In genomic region chr14:90750701-90751100, GRCh38 we compare ENCODE assay signal across 23 cellular contexts.
DNase-seq lines count a peak whose midpoint lies in the region; ATAC-seq and TF ChIP-seq lines count a peak whose summit lies in the region.
"Had no signal": no experiment of that assay in that cellular context is flagged by ENCODE, and none has a peak within 500 bp of the region (broad histone marks: within the 10 kb centered on the region; RNA-seq: fewer than 3 reads in every experiment).

No MANE protein-coding gene starts in this region.

- intact Hi-C loops in psoas muscle (cut with DNase I), result no loop called here
- intact Hi-C loops in activated naive CD4-positive, alpha-beta T cell treated with anti-CD3 and anti-CD28 coated beads for 36 hours (cut with micrococcal nuclease), result no loop called here

- no peaks in the 10 kb centered on the region for H3K36me3 Mint-ChIP-seq in activated naive CD4-positive, alpha-beta T cell treated with anti-CD3 and anti-CD28 coated beads for 36 hours (ENCODE audit: low read depth)
- peaks cover 0 to 10% (median 5%) of the 10 kb centered on the region in 3 donors for H3K36me3 Mint-ChIP-seq in immature natural killer cell
- H3K36me3 Mint-ChIP-seq: CD14-positive monocyte had no signal

- 18 to 45% (median 44%) methylated on average over 1 of the region's 1 CpG for WGBS in psoas muscle, 3 donors

- H3K4me3 Mint-ChIP-seq in activated naive CD4-positive, alpha-beta T cell treated with anti-CD3 and anti-CD28 coated beads for 36 hours, result no peak overlapping the region
- no peak overlapping the region for H3K4me3 Mint-ChIP-seq in immature natural killer cell
- H3K4me3 Mint-ChIP-seq: CD14-positive monocyte; CD4-positive, alpha-beta T cell; CD8-positive, alpha-beta memory T cell had no signal

- peaks cover 8% of the 10 kb centered on the region for H3K9me3 ChIP-seq in psoas muscle
- H3K9me3 ChIP-seq in skeletal muscle tissue (ENCODE audit: control insufficient read depth in 3 of 3, low read length in 3 of 3), result peaks cover 0 to 4% (median 0%) of the 10 kb centered on the region in 3 donors
- H3K9me3 ChIP-seq: BE2C, HAP-1 had no signal

- CTCF ChIA-PET in HEK293T (lab: Yijun Ruan, JAX), result no interaction called here
- CTCF ChIA-PET in activated naive CD4-positive, alpha-beta T cell treated with anti-CD3 and anti-CD28 coated beads for 36 hours (lab: Charles Lee), result interaction anchor here (1.4 kb wide), 1 partner anchor 9 kb away, joined by 5 read pairs; no protein-coding TSS in a partner anchor

- peak; percentile 88 to 98 (median 96) for ATAC-seq in psoas muscle
- ATAC-seq: A549, GM12878 had no signal

- TF ChIP-seq CTCF in psoas muscle (IDR thresholded peaks at IDR 0.05), result no peak

- H3K27me3 ChIP-seq in psoas muscle (ENCODE audit: insufficient read depth in 3 of 3, low read length in 2 of 3), result no peaks in the 10 kb centered on the region
- H3K27me3 ChIP-seq in skeletal muscle tissue (ENCODE audit: control insufficient read depth in 3 of 3, insufficient read depth in 3 of 3, low read length in 3 of 3), result no peaks in the 10 kb centered on the region
- H3K27me3 ChIP-seq: BE2C; BLaER1 treated with 17β-estradiol and CSF1 and Interleukin-3, amounts not matched to agents 10 nM and 100 nM had no signal

- H3K4me3 ChIP-seq in psoas muscle (no peak overlapping the region), skeletal muscle tissue (ENCODE audit: low read length in 3 of 3) (no peak overlapping the region)
- H3K4me3 ChIP-seq: A549; BLaER1 treated with 17β-estradiol and CSF1 and Interleukin-3, amounts not matched to agents 10 nM and 100 nM; GM12878; HAP-1 had no signal

- H3K27ac ChIP-seq in psoas muscle (peak overlapping the region; percentile 98), skeletal muscle tissue (ENCODE audit: low read depth, low read length) (peak overlapping the region; percentile 87)
- H3K27ac ChIP-seq: A549; BLaER1 treated with 17β-estradiol and CSF1 and Interleukin-3, amounts not matched to agents 10 nM and 100 nM had no signal

- peaks cover 19% of the 10 kb centered on the region for H3K4me1 ChIP-seq in psoas muscle
- H3K4me1 ChIP-seq in skeletal muscle tissue (ENCODE audit: control insufficient read depth in 3 of 3, insufficient read depth in 3 of 3, low read length in 3 of 3), result peaks cover 14 to 15% (median 14%) of the 10 kb centered on the region in 3 donors
- H3K4me1 ChIP-seq: A549; BE2C; BLaER1 treated with 17β-estradiol and CSF1 and Interleukin-3, amounts not matched to agents 10 nM and 100 nM; HAP-1 had no signal

- no peak overlapping the region for H3K27ac Mint-ChIP-seq in activated naive CD4-positive, alpha-beta T cell treated with anti-CD3 and anti-CD28 coated beads for 36 hours
- no peak overlapping the region for H3K27ac Mint-ChIP-seq in immature natural killer cell
- H3K27ac Mint-ChIP-seq: CD14-positive monocyte; CD4-positive, alpha-beta T cell; CD8-positive, alpha-beta memory T cell had no signal

- H3K36me3 ChIP-seq in psoas muscle (ENCODE audit: insufficient read depth in 1 of 2, low read depth in 1 of 2), result no peaks in the 10 kb centered on the region
- H3K36me3 ChIP-seq in skeletal muscle tissue (ENCODE audit: control insufficient read depth in 3 of 3, insufficient read depth in 3 of 3, low read length in 3 of 3), result no peaks in the 10 kb centered on the region
- H3K36me3 ChIP-seq: BE2C, HAP-1 had no signal

- POLR2A ChIA-PET in HEK293T (lab: Yijun Ruan, JAX), result no interaction called here

- DNase-seq in HEK293T (ENCODE audit: extremely low spot score), result no peak
- DNase-seq in left kidney (ENCODE audit: low read depth, low spot score), result peak; percentile 35
- no peak for DNase-seq in psoas muscle
- DNase-seq in activated CD4-positive, alpha-beta T cell treated with anti-CD3 and anti-CD28 coated beads for 1 hour, result no peak
- no peak for DNase-seq in activated naive CD4-positive, alpha-beta T cell treated with anti-CD3 and anti-CD28 coated beads for 36 hours
- DNase-seq in immature natural killer cell, result no peak
- DNase-seq: 8988T; ACHN; AML-193; BE2C; CD4-positive, alpha-beta T cell; CD8-positive, alpha-beta memory T cell; DMS 273 treated with DMSO at 0.1 percent for 48 hours; DMS79; EL; GDM1; GOT3 had no signal

- no peak overlapping the region for H3K9ac ChIP-seq in skeletal muscle tissue (ENCODE audit: low read depth in 1 of 3, low read length in 3 of 3)
- H3K9ac ChIP-seq: BLaER1 treated with 17β-estradiol and CSF1 and Interleukin-3, amounts not matched to agents 10 nM and 100 nM had no signal

- H3K4me1 Mint-ChIP-seq in activated naive CD4-positive, alpha-beta T cell treated with anti-CD3 and anti-CD28 coated beads for 36 hours (ENCODE audit: low read depth), result no peaks in the 10 kb centered on the region
- H3K4me1 Mint-ChIP-seq in immature natural killer cell, result no peaks in the 10 kb centered on the region
- H3K4me1 Mint-ChIP-seq: CD14-positive monocyte; CD8-positive, alpha-beta memory T cell had no signal

- peaks cover 6% of the 10 kb centered on the region for H3K9me3 Mint-ChIP-seq in activated naive CD4-positive, alpha-beta T cell treated with anti-CD3 and anti-CD28 coated beads for 36 hours
- H3K9me3 Mint-ChIP-seq in immature natural killer cell, result peaks cover 2 to 28% (median 9%) of the 10 kb centered on the region in 6 donors

- no peaks in the 10 kb centered on the region for H3K27me3 Mint-ChIP-seq in activated naive CD4-positive, alpha-beta T cell treated with anti-CD3 and anti-CD28 coated beads for 36 hours (ENCODE audit: low read depth)
- peaks cover 0 to 9% (median 0%) of the 10 kb centered on the region in 3 donors for H3K27me3 Mint-ChIP-seq in immature natural killer cell (ENCODE audit: low read depth in 3 of 3)

TF ChIP-seq in HEK293T, 16 proteins besides CTCF, POLR2A, EP300 and RAD21:
- TF ChIP-seq L3MBTL2 (conservative IDR thresholded peaks at IDR 0.05) (no peak), PKNOX1 (IDR thresholded peaks at IDR 0.05) (peak; percentile 3; the same call in 1 of the 2 replicates)
TF ChIP-seq in HEK293T: peak in this region for 1.
